In genomic region chr22:20816559-20816958, GRCh38 we compare ENCODE assay signal across 1 cellular context.
A peak's percentile ranks its signal among the peaks of the same experiment; 100 is the strongest.
TF ChIP-seq lines count a peak whose summit lies in the region.

No MANE protein-coding gene starts in this region.

TF ChIP-seq in K562, 482 proteins besides CTCF, POLR2A, EP300 and RAD21 (continued from another document):
- TF ChIP-seq TOE1 (IDR thresholded peaks at IDR 0.05; ENCODE audit: borderline replicate concordance) (no peak), TOE1 (CRISPR knock-in tag; IDR thresholded peaks at IDR 0.05; ENCODE audit: borderline replicate concordance, low read depth) (0 out of 2 replicates have a peak, but pooled peaks have one; percentile 11), ZNF274 (IDR thresholded peaks at IDR 0.05; ENCODE audit: borderline replicate concordance, low read depth, low read length) (no peak), TEAD1 (CRISPR knock-in tag; IDR thresholded peaks at IDR 0.05) (0 out of 4 replicates have a peak, but pooled peaks of 1 of the 2 experiments have one; percentile 54), ARID4B (CRISPR knock-in tag; IDR thresholded peaks at IDR 0.05) (0 out of 2 replicates have a peak, but pooled peaks have one; percentile 42), ZNF280B (CRISPR knock-in tag; IDR thresholded peaks at IDR 0.05) (0 out of 2 replicates have a peak, but pooled peaks have one; percentile 54), HMGXB4 (CRISPR knock-in tag; IDR thresholded peaks at IDR 0.05) (no peak), MAX (CRISPR knock-in tag; IDR thresholded peaks at IDR 0.05) (peak; percentile 56), HLTF (IDR thresholded peaks at IDR 0.05) (no peak), GABPB1 (CRISPR knock-in tag; IDR thresholded peaks at IDR 0.05) (no peak), C11orf30 (IDR thresholded peaks at IDR 0.05; ENCODE audit: low read depth) (no peak), KLF16 (IDR thresholded peaks at IDR 0.05) (no peak)
- TF ChIP-seq, protein P1, sequence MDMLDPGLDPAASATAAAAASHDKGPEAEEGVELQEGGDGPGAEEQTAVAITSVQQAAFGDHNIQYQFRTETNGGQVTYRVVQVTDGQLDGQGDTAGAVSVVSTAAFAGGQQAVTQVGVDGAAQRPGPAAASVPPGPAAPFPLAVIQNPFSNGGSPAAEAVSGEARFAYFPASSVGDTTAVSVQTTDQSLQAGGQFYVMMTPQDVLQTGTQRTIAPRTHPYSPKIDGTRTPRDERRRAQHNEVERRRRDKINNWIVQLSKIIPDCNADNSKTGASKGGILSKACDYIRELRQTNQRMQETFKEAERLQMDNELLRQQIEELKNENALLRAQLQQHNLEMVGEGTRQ (CRISPR knock-in tag; IDR thresholded peaks at IDR 0.05) = peak; percentile 22
